ENCODE assay signal across 9 cellular contexts in genomic region chr1:150976401-150976821, GRCh38. TPM values are rescaled to one million over a fixed set of nuclear protein-coding genes. Genes with fewer than 3 reads are reported as not detected.
A peak's percentile ranks its signal among the peaks of the same experiment; 100 is the strongest.
DNase-seq lines count a peak whose midpoint lies in the region; ATAC-seq, FAIRE-seq and TF ChIP-seq lines count a peak whose summit lies in the region.
"Had no signal": no experiment of that assay in that cellular context is flagged by ENCODE, and none has a peak within 500 bp of the region (broad histone marks: within the 10 kb centered on the region; RNA-seq: fewer than 3 reads in every experiment).

No MANE protein-coding gene starts in this region.

- BruUV-seq in A673 (replicated peaks; lab: Mats Ljungman, UMichigan) (no TSS peak), mammary epithelial cell (replicated peaks; lab: Mats Ljungman, UMichigan) (no TSS peak)

- DNase-seq in A673 (ENCODE audit: low spot score) (no peak), HL-60 (ENCODE audit: low read depth in 1 of 2, low spot score in 1 of 2) (no peak), mammary epithelial cell (no peak), nephron progenitor cell (no peak), NCI-H1694 treated with DMSO at 0.1 percent for 48 hours (lab: John Stamatoyannopoulos, UW) (no peak), GM13977 (ENCODE audit: low spot score) (no peak), GM12891 (ENCODE audit: insufficient read length, low spot score) (no peak)
- DNase-seq: NCI-H2171 treated with DMSO at 0.1 percent for 48 hours had no signal

- peaks cover 3% of the 10 kb centered on the region for H3K27me3 Mint-ChIP-seq in nephron progenitor cell (ENCODE audit: low read depth, poor library complexity)

- H3K4me1 ChIP-seq in A673 (ENCODE audit: insufficient read depth, low read length, poor library complexity, severe bottlenecking) (peaks cover 51% of the 10 kb centered on the region), mammary epithelial cell (ENCODE audit: insufficient read depth, low read length) (peaks cover 50% of the 10 kb centered on the region)

- H3K4me1 Mint-ChIP-seq in nephron progenitor cell = peaks cover 57% of the 10 kb centered on the region

- H3K36me3 ChIP-seq in A673 (ENCODE audit: insufficient read depth, low read length, poor library complexity, severe bottlenecking) = no peaks in the 10 kb centered on the region
- no peaks in the 10 kb centered on the region for H3K36me3 ChIP-seq in mammary epithelial cell (ENCODE audit: insufficient read depth, low read length)

- no peak overlapping the region for H3K4me3 ChIP-seq in A673 (ENCODE audit: low read depth, low read length, poor library complexity, severe bottlenecking)
- H3K4me3 ChIP-seq in HL-60 (replicated peaks; ENCODE audit: insufficient read depth, low read length) = no peak overlapping the region
- H3K4me3 ChIP-seq in mammary epithelial cell (replicated peaks in 1 of 3; ENCODE audit: insufficient read depth in 1 of 3, low read depth in 2 of 3, low read length in 3 of 3) = no peak overlapping the region

- H3K9ac ChIP-seq in mammary epithelial cell (ENCODE audit: insufficient read depth, low read length) = no peak overlapping the region

- ATAC-seq in GM18873 (IDR thresholded peaks at IDR 0.05; ENCODE audit: low FRiP score, unreplicated experiment) = no peak

- TF ChIP-seq CTCF in A673 (conservative IDR thresholded peaks at IDR 0.05; ENCODE audit: low read depth, low read length) (no peak), HL-60 (IDR thresholded peaks at IDR 0.05; ENCODE audit: insufficient read depth, low read length) (no peak), mammary epithelial cell (conservative IDR thresholded peaks at IDR 0.05 in 1 of 2, IDR thresholded peaks at IDR 0.05 in 1 of 2; ENCODE audit: extremely low read depth in 1 of 2, insufficient read depth in 1 of 2, low read depth in 1 of 2, low read length in 2 of 2) (no peak), nephron progenitor cell (IDR thresholded peaks at IDR 0.05) (no peak), GM13977 (IDR thresholded peaks at IDR 0.05; ENCODE audit: extremely low read depth, insufficient read depth, missing control alignments) (no peak)

- intact Hi-C loops in A673 (cut with micrococcal nuclease; ENCODE audit: unreplicated experiment) = loop anchor here (10.0 kb wide), 1 partner anchor 412 kb away; no protein-coding TSS in a partner anchor
- intact Hi-C loops in mammary epithelial cell (cut with micrococcal nuclease) = loop anchor here (5.0 kb wide), 3 partner anchors 171 to 719 kb away; partner anchors contain the start of genes CA14, ENSA and SEMA6C

- in situ Hi-C loops in mammary epithelial cell (cut with MboI; ENCODE audit: low sequenced_read_pairs in 2 of 2) = no loop called here
- in situ Hi-C loops in GM13977 (cut with MboI; ENCODE audit: low pct_unique_long_range_greater_than_20kb, low sequenced_read_pairs, unreplicated experiment) = no loop called here

- POLR2A ChIA-PET in A673 (lab: Charles Lee; ENCODE audit: low non-redundant PET) = interaction anchor here (0.7 kb wide), 1 partner anchor 44 kb away, joined by 3 read pairs; no protein-coding TSS in a partner anchor

- no peak overlapping the region for H3K4me2 ChIP-seq in mammary epithelial cell (ENCODE audit: insufficient read depth, low read depth, low read length)

- CTCF ChIA-PET in A673 (lab: Charles Lee) = interaction anchor here (0.7 kb wide), 1 partner anchor 20 kb away, joined by 3 read pairs; no protein-coding TSS in a partner anchor
- CTCF ChIA-PET in mammary epithelial cell (lab: Charles Lee; ENCODE audit: low non-redundant PET) = no interaction called here

- peak overlapping the region; percentile 57 for H2AFZ ChIP-seq in mammary epithelial cell (ENCODE audit: low read depth, low read length)

- dilution Hi-C loops in mammary epithelial cell (cut with HindIII; ENCODE audit: low sequenced_read_pairs) = no loop called here

- no peak for TF ChIP-seq POLR2A in GM12891 (IDR thresholded peaks at IDR 0.05; ENCODE audit: low read depth, low read length)

- no peaks in the 10 kb centered on the region for H3K36me3 Mint-ChIP-seq in nephron progenitor cell (ENCODE audit: low read depth)

- H3K27me3 ChIP-seq in A673 (replicated peaks; ENCODE audit: insufficient read depth, low read depth, low read length, poor library complexity) (no peaks in the 10 kb centered on the region), HL-60 (ENCODE audit: insufficient read depth, poor library complexity, severe bottlenecking) (no peaks in the 10 kb centered on the region), mammary epithelial cell (ENCODE audit: insufficient read depth, low read length) (no peaks in the 10 kb centered on the region)

- peaks cover 30% of the 10 kb centered on the region for H3K79me2 ChIP-seq in mammary epithelial cell (ENCODE audit: insufficient read depth, low read length)

- H4K20me1 ChIP-seq in mammary epithelial cell (ENCODE audit: insufficient read depth, low read length) = no peaks in the 10 kb centered on the region

- FAIRE-seq in GM12891 (lab: Jason Lieb, UNC) = no peak

- 100% methylated on average over 9 of the region's 9 CpGs for WGBS in mammary epithelial cell (ENCODE audit: low coverage, missing lambda C conversion rate)

- H3K4me3 Mint-ChIP-seq in nephron progenitor cell = peak overlapping the region; percentile 78

- H3K27ac Mint-ChIP-seq in nephron progenitor cell = no peak overlapping the region

- H3K27ac ChIP-seq in A673 (ENCODE audit: low read depth, low read length, poor library complexity, severe bottlenecking) (peak overlapping the region; percentile 35), HL-60 (replicated peaks) (peak overlapping the region; percentile 88), mammary epithelial cell (ENCODE audit: insufficient read depth, low read depth, low read length) (no peak overlapping the region)

- H3K9me3 Mint-ChIP-seq in nephron progenitor cell = no peaks in the 10 kb centered on the region

- H3K9me3 ChIP-seq in A673 (ENCODE audit: low read depth, low read length, poor library complexity, severe bottlenecking) = no peaks in the 10 kb centered on the region
- H3K9me3 ChIP-seq in mammary epithelial cell (replicated peaks; ENCODE audit: insufficient read depth, low read length) = no peaks in the 10 kb centered on the region

TF ChIP-seq in GM12891, 5 proteins besides CTCF, POLR2A, EP300 and RAD21:
- TF ChIP-seq TAF1 (IDR thresholded peaks at IDR 0.05; ENCODE audit: low read depth, low read length) = no peak
- no peak for TF ChIP-seq POU2F2 (IDR thresholded peaks at IDR 0.05; ENCODE audit: low read depth, low read length)
- no peak for TF ChIP-seq PAX5 (IDR thresholded peaks at IDR 0.05; ENCODE audit: insufficient read depth, low read length, severe bottlenecking)
- TF ChIP-seq POLR2AphosphoS5 (IDR thresholded peaks at IDR 0.05; ENCODE audit: low read depth, low read length) = no peak
- TF ChIP-seq SPI1 (IDR thresholded peaks at IDR 0.05; ENCODE audit: low read depth, low read length) = no peak

RNA-seq across cellular contexts. Expression of gene CERS2, which starts 1.8 kb away (rescaled TPM):
- total RNA-seq in A673 (2021) = 222 and 239 TPM in 2 replicates
- total RNA-seq in mammary epithelial cell = 100 to 1,000 TPM; 113 to 169 TPM
- 145 TPM for polyA plus RNA-seq in mammary epithelial cell
- polyA minus RNA-seq in mammary epithelial cell = 269 TPM
- 24.9 TPM for polyA plus RNA-seq in GM12891 (2012; ENCODE audit: low read depth, missing spikeins)

RNA-seq across cellular contexts. Expression of gene ANXA9, which starts 5.7 kb away (rescaled TPM):
- not detected in 2 replicates for total RNA-seq in A673 (2021)
- total RNA-seq in mammary epithelial cell = 1 to 10 TPM in 1 of 2 donors, under 1 TPM in 1; 0.67 to 1.5 TPM
- polyA plus RNA-seq in mammary epithelial cell = 1.1 TPM
- not detected for polyA minus RNA-seq in mammary epithelial cell
- 0.62 TPM for polyA plus RNA-seq in GM12891 (2012; ENCODE audit: low read depth, missing spikeins)

RNA-seq across cellular contexts. Expression of gene MINDY1, which starts 30.3 kb away (rescaled TPM):
- 11.6 and 16.9 TPM in 2 replicates for total RNA-seq in A673 (2021)
- 10 to 100 TPM; 17.6 to 30.2 TPM for total RNA-seq in mammary epithelial cell
- 16.5 TPM for polyA plus RNA-seq in mammary epithelial cell
- polyA minus RNA-seq in mammary epithelial cell = 37.4 TPM
- polyA plus RNA-seq in GM12891 (2012; ENCODE audit: low read depth, missing spikeins) = 4.9 TPM

RNA-seq across cellular contexts. Expression of gene PRUNE1, which starts 31.8 kb away (rescaled TPM):
- 19.3 and 21.4 TPM in 2 replicates for total RNA-seq in A673 (2021)
- 10 to 100 TPM in 1 of 2 donors, 1 to 10 TPM in 1; 9.4 to 16.3 TPM for total RNA-seq in mammary epithelial cell
- 12.2 TPM for polyA plus RNA-seq in mammary epithelial cell
- polyA minus RNA-seq in mammary epithelial cell = 31.7 TPM
- polyA plus RNA-seq in GM12891 (2012; ENCODE audit: low read depth, missing spikeins) = 7.0 TPM

RNA-seq across cellular contexts. Expression of gene SETDB1, which starts 50.2 kb away (rescaled TPM):
- 66.5 and 71.0 TPM in 2 replicates for total RNA-seq in A673 (2021)
- 10 to 100 TPM; 30.3 TPM for total RNA-seq in mammary epithelial cell
- polyA plus RNA-seq in mammary epithelial cell = 21.0 TPM
- polyA minus RNA-seq in mammary epithelial cell = 48.0 TPM
- 21.5 TPM for polyA plus RNA-seq in GM12891 (2012; ENCODE audit: low read depth, missing spikeins)
